1 cellular context compared by ENCODE assay signal in genomic region chr2:53970898-53971681, GRCh38.
TF ChIP-seq lines count a peak whose summit lies in the region.

A gene with protein sequence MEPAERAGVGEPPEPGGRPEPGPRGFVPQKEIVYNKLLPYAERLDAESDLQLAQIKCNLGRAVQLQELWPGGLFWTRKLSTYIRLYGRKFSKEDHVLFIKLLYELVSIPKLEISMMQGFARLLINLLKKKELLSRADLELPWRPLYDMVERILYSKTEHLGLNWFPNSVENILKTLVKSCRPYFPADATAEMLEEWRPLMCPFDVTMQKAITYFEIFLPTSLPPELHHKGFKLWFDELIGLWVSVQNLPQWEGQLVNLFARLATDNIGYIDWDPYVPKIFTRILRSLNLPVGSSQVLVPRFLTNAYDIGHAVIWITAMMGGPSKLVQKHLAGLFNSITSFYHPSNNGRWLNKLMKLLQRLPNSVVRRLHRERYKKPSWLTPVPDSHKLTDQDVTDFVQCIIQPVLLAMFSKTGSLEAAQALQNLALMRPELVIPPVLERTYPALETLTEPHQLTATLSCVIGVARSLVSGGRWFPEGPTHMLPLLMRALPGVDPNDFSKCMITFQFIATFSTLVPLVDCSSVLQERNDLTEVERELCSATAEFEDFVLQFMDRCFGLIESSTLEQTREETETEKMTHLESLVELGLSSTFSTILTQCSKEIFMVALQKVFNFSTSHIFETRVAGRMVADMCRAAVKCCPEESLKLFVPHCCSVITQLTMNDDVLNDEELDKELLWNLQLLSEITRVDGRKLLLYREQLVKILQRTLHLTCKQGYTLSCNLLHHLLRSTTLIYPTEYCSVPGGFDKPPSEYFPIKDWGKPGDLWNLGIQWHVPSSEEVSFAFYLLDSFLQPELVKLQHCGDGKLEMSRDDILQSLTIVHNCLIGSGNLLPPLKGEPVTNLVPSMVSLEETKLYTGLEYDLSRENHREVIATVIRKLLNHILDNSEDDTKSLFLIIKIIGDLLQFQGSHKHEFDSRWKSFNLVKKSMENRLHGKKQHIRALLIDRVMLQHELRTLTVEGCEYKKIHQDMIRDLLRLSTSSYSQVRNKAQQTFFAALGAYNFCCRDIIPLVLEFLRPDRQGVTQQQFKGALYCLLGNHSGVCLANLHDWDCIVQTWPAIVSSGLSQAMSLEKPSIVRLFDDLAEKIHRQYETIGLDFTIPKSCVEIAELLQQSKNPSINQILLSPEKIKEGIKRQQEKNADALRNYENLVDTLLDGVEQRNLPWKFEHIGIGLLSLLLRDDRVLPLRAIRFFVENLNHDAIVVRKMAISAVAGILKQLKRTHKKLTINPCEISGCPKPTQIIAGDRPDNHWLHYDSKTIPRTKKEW (N-terminal part only) (minus strand): TSS chr2:53970993. CDS start chr2:53970784, 209 bp downstream.

TF ChIP-seq in K562, 482 proteins besides CTCF, POLR2A, EP300 and RAD21 (continued from another document and continues in another):
- TF ChIP-seq, protein P1, sequence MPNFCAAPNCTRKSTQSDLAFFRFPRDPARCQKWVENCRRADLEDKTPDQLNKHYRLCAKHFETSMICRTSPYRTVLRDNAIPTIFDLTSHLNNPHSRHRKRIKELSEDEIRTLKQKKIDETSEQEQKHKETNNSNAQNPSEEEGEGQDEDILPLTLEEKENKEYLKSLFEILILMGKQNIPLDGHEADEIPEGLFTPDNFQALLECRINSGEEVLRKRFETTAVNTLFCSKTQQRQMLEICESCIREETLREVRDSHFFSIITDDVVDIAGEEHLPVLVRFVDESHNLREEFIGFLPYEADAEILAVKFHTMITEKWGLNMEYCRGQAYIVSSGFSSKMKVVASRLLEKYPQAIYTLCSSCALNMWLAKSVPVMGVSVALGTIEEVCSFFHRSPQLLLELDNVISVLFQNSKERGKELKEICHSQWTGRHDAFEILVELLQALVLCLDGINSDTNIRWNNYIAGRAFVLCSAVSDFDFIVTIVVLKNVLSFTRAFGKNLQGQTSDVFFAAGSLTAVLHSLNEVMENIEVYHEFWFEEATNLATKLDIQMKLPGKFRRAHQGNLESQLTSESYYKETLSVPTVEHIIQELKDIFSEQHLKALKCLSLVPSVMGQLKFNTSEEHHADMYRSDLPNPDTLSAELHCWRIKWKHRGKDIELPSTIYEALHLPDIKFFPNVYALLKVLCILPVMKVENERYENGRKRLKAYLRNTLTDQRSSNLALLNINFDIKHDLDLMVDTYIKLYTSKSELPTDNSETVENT (CRISPR knock-in tag; IDR thresholded peaks at IDR 0.05), result peak; percentile 70; the same call in 1 of the 2 replicates
- TF ChIP-seq HDAC3 (IDR thresholded peaks at IDR 0.05; ENCODE audit: borderline replicate concordance, partially characterized antibody), result no peak
- no peak for TF ChIP-seq STAT5A (IDR thresholded peaks at IDR 0.05; ENCODE audit: borderline replicate concordance, low read length)
- TF ChIP-seq ZNF318 (IDR thresholded peaks at IDR 0.05; ENCODE audit: borderline replicate concordance in 1 of 2, low read depth in 1 of 2), result no peak
- no peak for TF ChIP-seq ELK3 (CRISPR knock-in tag; IDR thresholded peaks at IDR 0.05)
- TF ChIP-seq CREM (IDR thresholded peaks at IDR 0.05; ENCODE audit: low read depth), result peak; percentile 84
- TF ChIP-seq ESRRB (CRISPR knock-in tag; IDR thresholded peaks at IDR 0.05; ENCODE audit: borderline replicate concordance), result no peak
- TF ChIP-seq, protein P2, sequence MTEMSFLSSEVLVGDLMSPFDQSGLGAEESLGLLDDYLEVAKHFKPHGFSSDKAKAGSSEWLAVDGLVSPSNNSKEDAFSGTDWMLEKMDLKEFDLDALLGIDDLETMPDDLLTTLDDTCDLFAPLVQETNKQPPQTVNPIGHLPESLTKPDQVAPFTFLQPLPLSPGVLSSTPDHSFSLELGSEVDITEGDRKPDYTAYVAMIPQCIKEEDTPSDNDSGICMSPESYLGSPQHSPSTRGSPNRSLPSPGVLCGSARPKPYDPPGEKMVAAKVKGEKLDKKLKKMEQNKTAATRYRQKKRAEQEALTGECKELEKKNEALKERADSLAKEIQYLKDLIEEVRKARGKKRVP (CRISPR knock-in tag; IDR thresholded peaks at IDR 0.05), result no peak
- no peak for TF ChIP-seq TCF7L2 (IDR thresholded peaks at IDR 0.05; ENCODE audit: low read depth, low read length)
- TF ChIP-seq HNRNPK (IDR thresholded peaks at IDR 0.05; ENCODE audit: low read depth, low read length, poor library complexity, severe bottlenecking), result peak; percentile 69
- TF ChIP-seq NONO (IDR thresholded peaks at IDR 0.05; ENCODE audit: low read depth in 2 of 2, low read length in 1 of 2), result peak; percentile 69 to 82; a peak in 3 of 4 replicates
- TF ChIP-seq DNMT1 (IDR thresholded peaks at IDR 0.05), result no peak
- TF ChIP-seq NFIC (IDR thresholded peaks at IDR 0.05), result peak; percentile 24; the same call in 1 of the 2 replicates
- peak; percentile 91; the same call in 1 of the 2 replicates for TF ChIP-seq ZNF740 (CRISPR knock-in tag; IDR thresholded peaks at IDR 0.05)
- no peak for TF ChIP-seq ZNF740 (tag; IDR thresholded peaks at IDR 0.05)
- TF ChIP-seq DACH1 (IDR thresholded peaks at IDR 0.05; ENCODE audit: partially characterized antibody), result peak; percentile 95
- TF ChIP-seq TRIM24 (IDR thresholded peaks at IDR 0.05), result no peak
- TF ChIP-seq U2AF2 (optimal IDR thresholded peaks at IDR 0.05; ENCODE audit: low read depth, low read length), result no peak
- no peak for TF ChIP-seq MAFK (IDR thresholded peaks at IDR 0.05; ENCODE audit: low read length)
- no peak for TF ChIP-seq HLTF (IDR thresholded peaks at IDR 0.05)
- TF ChIP-seq ZNF583 (CRISPR knock-in tag; IDR thresholded peaks at IDR 0.05), result no peak
- TF ChIP-seq TARDBP (IDR thresholded peaks at IDR 0.05), result 0 out of 2 replicates have a peak, but pooled peaks have one; percentile 49
- TF ChIP-seq GMEB1 (CRISPR knock-in tag; IDR thresholded peaks at IDR 0.05), result no peak
- no peak for TF ChIP-seq CREB3L1 (IDR thresholded peaks at IDR 0.05; ENCODE audit: borderline replicate concordance, low read depth)
- no peak for TF ChIP-seq TOE1 (IDR thresholded peaks at IDR 0.05; ENCODE audit: borderline replicate concordance)
- no peak for TF ChIP-seq TOE1 (CRISPR knock-in tag; IDR thresholded peaks at IDR 0.05; ENCODE audit: borderline replicate concordance, low read depth)
- peak; percentile 93 for TF ChIP-seq RBFOX2 (IDR thresholded peaks at IDR 0.05; ENCODE audit: low read depth, low read length)
- peak in 1 of 2 experiments; percentile 49; a peak in 1 of 4 replicates for TF ChIP-seq TEAD1 (CRISPR knock-in tag; IDR thresholded peaks at IDR 0.05)
- TF ChIP-seq PHF21A (IDR thresholded peaks at IDR 0.05; ENCODE audit: borderline replicate concordance, low read depth), result no peak
- no peak for TF ChIP-seq RBM14 (IDR thresholded peaks at IDR 0.05; ENCODE audit: borderline replicate concordance, insufficient read depth, low read depth, low read length)
- TF ChIP-seq, protein P3, sequence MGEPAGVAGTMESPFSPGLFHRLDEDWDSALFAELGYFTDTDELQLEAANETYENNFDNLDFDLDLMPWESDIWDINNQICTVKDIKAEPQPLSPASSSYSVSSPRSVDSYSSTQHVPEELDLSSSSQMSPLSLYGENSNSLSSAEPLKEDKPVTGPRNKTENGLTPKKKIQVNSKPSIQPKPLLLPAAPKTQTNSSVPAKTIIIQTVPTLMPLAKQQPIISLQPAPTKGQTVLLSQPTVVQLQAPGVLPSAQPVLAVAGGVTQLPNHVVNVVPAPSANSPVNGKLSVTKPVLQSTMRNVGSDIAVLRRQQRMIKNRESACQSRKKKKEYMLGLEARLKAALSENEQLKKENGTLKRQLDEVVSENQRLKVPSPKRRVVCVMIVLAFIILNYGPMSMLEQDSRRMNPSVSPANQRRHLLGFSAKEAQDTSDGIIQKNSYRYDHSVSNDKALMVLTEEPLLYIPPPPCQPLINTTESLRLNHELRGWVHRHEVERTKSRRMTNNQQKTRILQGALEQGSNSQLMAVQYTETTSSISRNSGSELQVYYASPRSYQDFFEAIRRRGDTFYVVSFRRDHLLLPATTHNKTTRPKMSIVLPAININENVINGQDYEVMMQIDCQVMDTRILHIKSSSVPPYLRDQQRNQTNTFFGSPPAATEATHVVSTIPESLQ (CRISPR knock-in tag; IDR thresholded peaks at IDR 0.05), result 0 out of 2 replicates have a peak, but pooled peaks have one; percentile 38
- no peak for TF ChIP-seq ZSCAN29 (IDR thresholded peaks at IDR 0.05)
- no peak for TF ChIP-seq PHTF2 (CRISPR knock-in tag; IDR thresholded peaks at IDR 0.05)
